ENCODE assay signal across 8 cellular contexts in the genomic region with DNA sequence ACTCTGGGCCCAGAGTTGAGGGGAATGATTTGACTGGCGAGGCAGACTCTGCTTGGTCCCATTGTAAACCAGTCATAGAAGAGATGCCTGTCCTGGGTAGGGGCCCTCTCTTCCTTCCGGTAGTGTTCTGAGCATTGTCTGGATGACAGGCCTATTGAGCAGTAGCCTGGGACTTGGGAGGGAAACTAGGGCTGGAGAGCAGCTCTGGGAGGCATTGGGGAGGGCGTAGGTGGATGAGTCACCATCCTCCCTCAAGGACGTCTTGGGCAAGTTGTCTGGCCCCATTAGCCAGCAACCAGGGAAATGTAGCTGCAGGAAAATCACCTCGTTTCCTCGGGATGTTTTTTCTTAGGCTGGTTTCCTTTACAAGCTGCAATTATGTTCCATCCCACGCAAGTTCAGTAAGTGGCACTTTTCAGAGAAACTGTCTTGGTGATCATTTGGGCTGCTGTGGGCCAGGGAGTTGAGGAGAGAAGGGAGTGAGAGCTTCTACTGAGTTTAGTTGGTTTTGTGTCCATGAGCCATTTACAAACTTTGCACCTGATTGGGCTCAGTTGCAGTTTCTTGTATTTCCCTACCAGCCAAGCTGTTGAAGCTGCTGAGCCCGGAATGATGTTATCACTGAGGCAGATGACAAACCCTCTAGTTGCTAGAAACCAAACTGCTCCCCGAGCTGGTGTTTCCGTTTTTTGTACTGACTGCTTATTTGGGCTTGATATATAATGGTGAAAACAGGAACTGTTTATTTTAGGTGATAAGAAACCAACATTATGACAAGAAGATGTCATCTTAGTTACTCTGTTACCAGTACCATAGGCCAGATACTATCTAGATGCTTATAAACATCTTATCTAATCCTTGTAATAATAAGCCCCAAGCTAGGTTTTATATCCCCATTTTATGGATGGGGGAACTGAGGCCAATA.
DNase-seq lines count a peak whose midpoint lies in the region; ATAC-seq and TF ChIP-seq lines count a peak whose summit lies in the region.

No MANE protein-coding gene starts in this region.

- ATAC-seq in esophagus mucosa = peak; percentile 89
- ATAC-seq in naive thymus-derived CD8-positive, alpha-beta T cell = peak in 1 of 2 donors; percentile 16

- H3K9me3 ChIP-seq in HEK293 (ENCODE audit: control insufficient read depth, insufficient read depth, low read depth, low read length) (no peaks in the 10 kb centered on the region), MM.1S (replicated peaks; ENCODE audit: insufficient read depth, low read length) (no peaks in the 10 kb centered on the region), suprapubic skin (no peaks in the 10 kb centered on the region)

- POLR2A ChIA-PET in HEK293 (lab: Yijun Ruan, JAX) = interaction anchor here (0.7 to 1.5 kb wide), 4 partner anchors 11 to 196 kb away, joined by 3 to 4 read pairs (median 4); no protein-coding TSS in a partner anchor
- POLR2A ChIA-PET in activated CD4-positive, alpha-beta memory T cell treated with anti-CD3 and anti-CD28 coated beads, Interleukin-2, amount 10 ng/mL, durations not matched to agents 7 days and 5 days (lab: Charles Lee) = interaction anchor here (0.7 to 3.1 kb wide), 10 partner anchors 9 to 146 kb away, joined by 3 to 15 read pairs (median 4); a partner anchor contains a TSS
- POLR2A ChIA-PET in naive thymus-derived CD8-positive, alpha-beta T cell (lab: Charles Lee) = interaction anchor here (1.1 kb wide), 1 partner anchor 147 kb away, joined by 3 read pairs; a partner anchor contains a TSS

- no peaks in the 10 kb centered on the region for H3K79me2 ChIP-seq in MM.1S (ENCODE audit: low read length)

- no peak overlapping the region for H2AFZ ChIP-seq in MM.1S (ENCODE audit: low read length)

- H3K36me3 Mint-ChIP-seq in activated CD4-positive, alpha-beta memory T cell treated with anti-CD3 and anti-CD28 coated beads, Interleukin-2, amount 10 ng/mL, durations not matched to agents 7 days and 5 days (ENCODE audit: low read depth) = peaks cover 66% of the 10 kb centered on the region
- peaks cover 0 to 12% (median 9%) of the 10 kb centered on the region in 3 donors for H3K36me3 Mint-ChIP-seq in naive thymus-derived CD8-positive, alpha-beta T cell

- no peaks in the 10 kb centered on the region for H3K27me3 Mint-ChIP-seq in activated CD4-positive, alpha-beta memory T cell treated with anti-CD3 and anti-CD28 coated beads, Interleukin-2, amount 10 ng/mL, durations not matched to agents 7 days and 5 days
- no peaks in the 10 kb centered on the region for H3K27me3 Mint-ChIP-seq in naive thymus-derived CD8-positive, alpha-beta T cell

- H3K27me3 ChIP-seq in MM.1S (replicated peaks; ENCODE audit: insufficient read depth, low read length) = no peaks in the 10 kb centered on the region
- no peaks in the 10 kb centered on the region for H3K27me3 ChIP-seq in suprapubic skin

- H3K4me1 Mint-ChIP-seq in activated CD4-positive, alpha-beta memory T cell treated with anti-CD3 and anti-CD28 coated beads, Interleukin-2, amount 10 ng/mL, durations not matched to agents 7 days and 5 days = peaks cover 69% of the 10 kb centered on the region
- peaks cover 36 to 79% (median 48%) of the 10 kb centered on the region in 4 donors for H3K4me1 Mint-ChIP-seq in naive thymus-derived CD8-positive, alpha-beta T cell

- TF ChIP-seq EP300 in suprapubic skin (IDR thresholded peaks at IDR 0.05) = no peak

- 25% methylated on average over 9 of the region's 10 CpGs for WGBS in suprapubic skin

- H3K4me3 Mint-ChIP-seq in activated CD4-positive, alpha-beta memory T cell treated with anti-CD3 and anti-CD28 coated beads, Interleukin-2, amount 10 ng/mL, durations not matched to agents 7 days and 5 days = peak overlapping the region; percentile 34
- H3K4me3 Mint-ChIP-seq in naive thymus-derived CD8-positive, alpha-beta T cell = peak overlapping the region in 3 of 10 donors; percentile 18 to 60 (median 45)

- no peaks in the 10 kb centered on the region for H3K9me3 Mint-ChIP-seq in activated CD4-positive, alpha-beta memory T cell treated with anti-CD3 and anti-CD28 coated beads, Interleukin-2, amount 10 ng/mL, durations not matched to agents 7 days and 5 days
- no peaks in the 10 kb centered on the region for H3K9me3 Mint-ChIP-seq in naive thymus-derived CD8-positive, alpha-beta T cell

- peak overlapping the region; percentile 11; the same call in 1 of the 2 replicates for H3K27ac ChIP-seq in HEK293 (ENCODE audit: extremely low read depth, low read depth, low read length)
- H3K27ac ChIP-seq in MM.1S (ENCODE audit: low read length) = peak overlapping the region; percentile 50; the same call in 1 of the 2 replicates
- peak overlapping the region; percentile 83 for H3K27ac ChIP-seq in suprapubic skin

- no peak for TF ChIP-seq CTCF in HEK293 (tag by site-specific recombination; IDR thresholded peaks at IDR 0.05)
- TF ChIP-seq CTCF in MM.1S (IDR thresholded peaks at IDR 0.05; ENCODE audit: low read length) = no peak
- no peak for TF ChIP-seq CTCF in suprapubic skin (IDR thresholded peaks at IDR 0.05)

- H3K9me2 ChIP-seq in MM.1S (replicated peaks; ENCODE audit: insufficient read depth, low read length) = no peaks in the 10 kb centered on the region

- H3K4me2 ChIP-seq in MM.1S (ENCODE audit: low read depth, low read length) = peak overlapping the region; percentile 29

- CTCF ChIA-PET in HEK293 (lab: Yijun Ruan, JAX) = interaction anchor here (0.6 to 1.0 kb wide), 2 partner anchors 223 to 911 kb away, joined by 4 to 5 read pairs; no protein-coding TSS in a partner anchor
- CTCF ChIA-PET in activated CD4-positive, alpha-beta memory T cell treated with anti-CD3 and anti-CD28 coated beads, Interleukin-2, amount 10 ng/mL, durations not matched to agents 7 days and 5 days (lab: Charles Lee) = interaction anchor here (0.9 to 1.9 kb wide), 4 partner anchors 84 to 222 kb away, joined by 3 to 11 read pairs (median 8); a partner anchor contains a TSS

- H3K27ac Mint-ChIP-seq in activated CD4-positive, alpha-beta memory T cell treated with anti-CD3 and anti-CD28 coated beads, Interleukin-2, amount 10 ng/mL, durations not matched to agents 7 days and 5 days = peak overlapping the region; percentile 95
- H3K27ac Mint-ChIP-seq in naive thymus-derived CD8-positive, alpha-beta T cell = peak overlapping the region in 6 of 10 donors; percentile 31 to 84 (median 74)

- H3F3A ChIP-seq in MM.1S (ENCODE audit: insufficient read depth, low read length) = no peaks in the 10 kb centered on the region

- no peak for TF ChIP-seq POLR2A in suprapubic skin (IDR thresholded peaks at IDR 0.05)

- H3K36me3 ChIP-seq in HEK293 (ENCODE audit: control insufficient read depth in 2 of 2, insufficient read depth in 1 of 2, low read length in 2 of 2) (no peaks in the 10 kb centered on the region), MM.1S (replicated peaks; ENCODE audit: insufficient read depth, low read length) (no peaks in the 10 kb centered on the region), suprapubic skin (no peaks in the 10 kb centered on the region)

- peak overlapping the region; percentile 15; the same call in 1 of the 2 replicates for H3K4me3 ChIP-seq in GM08714 (ENCODE audit: low read length)
- no peak overlapping the region for H3K4me3 ChIP-seq in HEK293 (ENCODE audit: low read depth, low read length)
- no peak overlapping the region for H3K4me3 ChIP-seq in MM.1S (ENCODE audit: low read length)
- no peak overlapping the region for H3K4me3 ChIP-seq in suprapubic skin

- H3K4me1 ChIP-seq in HEK293 (ENCODE audit: control insufficient read depth, insufficient read depth, low read length) (peaks cover 9% of the 10 kb centered on the region), MM.1S (ENCODE audit: low read length) (peaks cover 7% of the 10 kb centered on the region; the same call in 1 of the 2 replicates), suprapubic skin (peaks cover 52% of the 10 kb centered on the region)

- no peaks in the 10 kb centered on the region for H4K20me1 ChIP-seq in MM.1S (ENCODE audit: insufficient read depth, low read length)

- DNase-seq in MM.1S (no peak), suprapubic skin (ENCODE audit: low spot score in 2 of 2) (peak; percentile 85 to 87), NCI-H345 treated with DMSO at 0.1 percent for 48 hours (lab: John Stamatoyannopoulos, UW; ENCODE audit: unreplicated experiment) (no peak)
- DNase-seq in activated CD4-positive, alpha-beta memory T cell treated with anti-CD3 and anti-CD28 coated beads, Interleukin-2, amount 10 ng/mL, durations not matched to agents 7 days and 5 days = peak; percentile 71
- DNase-seq in naive thymus-derived CD8-positive, alpha-beta T cell = peak in 2 of 10 donors; percentile 2 to 18

- no peak overlapping the region for H3K9ac ChIP-seq in MM.1S (ENCODE audit: low read length)

TF ChIP-seq in HEK293, 187 proteins besides CTCF, POLR2A, EP300 and RAD21 (continues in another document):
- TF ChIP-seq, protein P1, sequence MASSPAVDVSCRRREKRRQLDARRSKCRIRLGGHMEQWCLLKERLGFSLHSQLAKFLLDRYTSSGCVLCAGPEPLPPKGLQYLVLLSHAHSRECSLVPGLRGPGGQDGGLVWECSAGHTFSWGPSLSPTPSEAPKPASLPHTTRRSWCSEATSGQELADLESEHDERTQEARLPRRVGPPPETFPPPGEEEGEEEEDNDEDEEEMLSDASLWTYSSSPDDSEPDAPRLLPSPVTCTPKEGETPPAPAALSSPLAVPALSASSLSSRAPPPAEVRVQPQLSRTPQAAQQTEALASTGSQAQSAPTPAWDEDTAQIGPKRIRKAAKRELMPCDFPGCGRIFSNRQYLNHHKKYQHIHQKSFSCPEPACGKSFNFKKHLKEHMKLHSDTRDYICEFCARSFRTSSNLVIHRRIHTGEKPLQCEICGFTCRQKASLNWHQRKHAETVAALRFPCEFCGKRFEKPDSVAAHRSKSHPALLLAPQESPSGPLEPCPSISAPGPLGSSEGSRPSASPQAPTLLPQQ (tag by site-specific recombination; IDR thresholded peaks at IDR 0.05) = peak; percentile 77
- TF ChIP-seq ZFHX2 (tag by site-specific recombination; conservative IDR thresholded peaks at IDR 0.05) (peak; percentile 96), ZNF335 (tag by site-specific recombination; conservative IDR thresholded peaks at IDR 0.05) (peak; percentile 26; the same call in 1 of the 2 replicates), SALL2 (tag by site-specific recombination; IDR thresholded peaks at IDR 0.05; ENCODE audit: borderline replicate concordance) (no peak)
- TF ChIP-seq, protein P2, sequence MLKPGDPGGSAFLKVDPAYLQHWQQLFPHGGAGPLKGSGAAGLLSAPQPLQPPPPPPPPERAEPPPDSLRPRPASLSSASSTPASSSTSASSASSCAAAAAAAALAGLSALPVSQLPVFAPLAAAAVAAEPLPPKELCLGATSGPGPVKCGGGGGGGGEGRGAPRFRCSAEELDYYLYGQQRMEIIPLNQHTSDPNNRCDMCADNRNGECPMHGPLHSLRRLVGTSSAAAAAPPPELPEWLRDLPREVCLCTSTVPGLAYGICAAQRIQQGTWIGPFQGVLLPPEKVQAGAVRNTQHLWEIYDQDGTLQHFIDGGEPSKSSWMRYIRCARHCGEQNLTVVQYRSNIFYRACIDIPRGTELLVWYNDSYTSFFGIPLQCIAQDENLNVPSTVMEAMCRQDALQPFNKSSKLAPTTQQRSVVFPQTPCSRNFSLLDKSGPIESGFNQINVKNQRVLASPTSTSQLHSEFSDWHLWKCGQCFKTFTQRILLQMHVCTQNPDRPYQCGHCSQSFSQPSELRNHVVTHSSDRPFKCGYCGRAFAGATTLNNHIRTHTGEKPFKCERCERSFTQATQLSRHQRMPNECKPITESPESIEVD (tag by site-specific recombination; IDR thresholded peaks at IDR 0.05) = peak; percentile 6; the same call in 1 of the 2 replicates

Comparison
In these comparisons a context has a peak if more than half of its experiments do, and no peak if none do; other contexts are left out.
1. H3K27ac ChIP-seq: peak in every context shown above with its lines; median percentile 83 in suprapubic skin; 50 in MM.1S; 11 in HEK293.
2. DNase-seq: peak in activated CD4-positive, alpha-beta memory T cell treated with anti-CD3 and anti-CD28 coated beads, Interleukin-2, amount 10 ng/mL, durations not matched to agents 7 days and 5 days (single experiment) and suprapubic skin (2 of 2); none in MM.1S (single experiment) and NCI-H345 treated with DMSO at 0.1 percent for 48 hours (single experiment).